Comparison of ENCODE assay signal across 19 cellular contexts in genomic region chr10:102720775-102721301, GRCh38.
"Had no signal": no experiment of that assay in that cellular context is flagged by ENCODE, and none has a peak within 500 bp of the region (broad histone marks: within the 10 kb centered on the region; RNA-seq: fewer than 3 reads in every experiment).

No MANE protein-coding gene starts in this region.

- H3K4me3 ChIP-seq: breast epithelium, lower lobe of right lung, prostate gland, sigmoid colon, thoracic aorta had no signal

- H3K36me3 ChIP-seq: breast epithelium, lower lobe of right lung, prostate gland, sigmoid colon, thoracic aorta had no signal

- H3K27ac ChIP-seq: breast epithelium, epithelial cell of prostate, lower lobe of right lung, prostate gland, sigmoid colon, thoracic aorta had no signal

- ATAC-seq: activated CD4-positive, CD25-positive, alpha-beta regulatory T cell treated with anti-CD3 and anti-CD28 coated beads, Interleukin-2, amount 50 U/mL, for 24 hours; lower lobe of right lung; stimulated activated effector memory CD8-positive, alpha-beta T cell treated with anti-CD3 and anti-CD28 coated beads, Interleukin-12 subunit alpha, Interleukin-12 subunit beta, amount 100 ng/mL, for 72 hours had no signal

- H3K27me3 Mint-ChIP-seq: dendritic cell treated with granulocyte-macrophage colony-stimulating factor and Interleukin-4, amounts not matched to agents 40 ng/mL and 50 ng/mL, for 4 days; naive B cell had no signal

- H3K4me1 ChIP-seq: breast epithelium, lower lobe of right lung, prostate gland had no signal

- H3K27ac Mint-ChIP-seq: dendritic cell treated with granulocyte-macrophage colony-stimulating factor and Interleukin-4, amounts not matched to agents 40 ng/mL and 50 ng/mL, for 4 days; immature natural killer cell had no signal

- H3K9me3 ChIP-seq: breast epithelium, lower lobe of right lung, prostate gland, sigmoid colon, thoracic aorta had no signal

- H3K27me3 ChIP-seq: breast epithelium, sigmoid colon had no signal

- DNase-seq: activated CD4-positive, alpha-beta T cell treated with anti-CD3 and anti-CD28 coated beads, Interleukin-2, amount 50 U/mL, for 1 hour; activated CD8-positive, alpha-beta memory T cell treated with anti-CD3 and anti-CD28 coated beads for 24 hours; activated naive CD4-positive, alpha-beta T cell; anterior cingulate cortex; effector memory CD4-positive, alpha-beta T cell; head of caudate nucleus; immature natural killer cell; lower lobe of right lung; naive B cell; occipital lobe; sigmoid colon; stimulated activated CD4-positive, alpha-beta T cell treated with anti-CD3 and anti-CD28 coated beads, Interleukin-2, amount 100 ng/mL, for 24 hours had no signal

- H3K4me3 Mint-ChIP-seq: dendritic cell treated with granulocyte-macrophage colony-stimulating factor and Interleukin-4, amounts not matched to agents 40 ng/mL and 50 ng/mL, for 4 days; immature natural killer cell; naive B cell; stimulated activated effector memory CD8-positive, alpha-beta T cell treated with anti-CD3 and anti-CD28 coated beads, Interleukin-12 subunit alpha, Interleukin-12 subunit beta, amount 100 ng/mL, for 72 hours had no signal

- H3K9me3 Mint-ChIP-seq: dendritic cell treated with granulocyte-macrophage colony-stimulating factor and Interleukin-4, amounts not matched to agents 40 ng/mL and 50 ng/mL, for 4 days; immature natural killer cell; stimulated activated effector memory CD8-positive, alpha-beta T cell treated with anti-CD3 and anti-CD28 coated beads, Interleukin-12 subunit alpha, Interleukin-12 subunit beta, amount 100 ng/mL, for 72 hours had no signal
